ENCODE assay signal across 9 cellular contexts in genomic region chr4:94758700-94759399, GRCh38. TPM values are rescaled to one million over a fixed set of nuclear protein-coding genes. Genes with fewer than 3 reads are reported as not detected.
DNase-seq lines count a peak whose midpoint lies in the region; ATAC-seq and TF ChIP-seq lines count a peak whose summit lies in the region.
"Had no signal": no experiment of that assay in that cellular context is flagged by ENCODE, and none has a peak within 500 bp of the region (broad histone marks: within the 10 kb centered on the region; RNA-seq: fewer than 3 reads in every experiment).

No MANE protein-coding gene starts in this region.

- in situ Hi-C loops in brain microvascular endothelial cell (cut with HindIII; ENCODE audit: low pct_ligation_motif_present, low sequenced_read_pairs), result no loop called here

- peaks cover 3% of the 10 kb centered on the region for H3K4me1 ChIP-seq in thymus (ENCODE audit: control insufficient read depth, insufficient read depth, low read length)
- H3K4me1 ChIP-seq: BLaER1 treated with 17β-estradiol and CSF1 and Interleukin-3, amounts not matched to agents 10 nM and 100 nM had no signal

- H3K4me3 ChIP-seq in brain microvascular endothelial cell (ENCODE audit: low read depth, low read length), result peak overlapping the region; percentile 63
- peak overlapping the region; percentile 73 for H3K4me3 ChIP-seq in thymus (ENCODE audit: low read length)
- H3K4me3 ChIP-seq: BLaER1 treated with 17β-estradiol and CSF1 and Interleukin-3, amounts not matched to agents 10 nM and 100 nM had no signal

- H3K27ac ChIP-seq in brain microvascular endothelial cell (no peak overlapping the region), layer of hippocampus (ENCODE audit: low read depth, low read length) (peak overlapping the region; percentile 38), thymus (ENCODE audit: low read depth) (no peak overlapping the region)
- H3K27ac ChIP-seq: BLaER1 treated with 17β-estradiol and CSF1 and Interleukin-3, amounts not matched to agents 10 nM and 100 nM had no signal

- no peak for ATAC-seq in GM18873 (IDR thresholded peaks at IDR 0.05; ENCODE audit: low FRiP score, unreplicated experiment)

- no peak for TF ChIP-seq CTCF in brain microvascular endothelial cell (IDR thresholded peaks at IDR 0.05; ENCODE audit: low read depth, low read length, missing control alignments)

- no peaks in the 10 kb centered on the region for H3K36me3 ChIP-seq in brain microvascular endothelial cell (replicated peaks)
- no peaks in the 10 kb centered on the region for H3K36me3 ChIP-seq in thymus (ENCODE audit: control insufficient read depth, insufficient read depth)
- H3K36me3 ChIP-seq: BLaER1 treated with 17β-estradiol and CSF1 and Interleukin-3, amounts not matched to agents 10 nM and 100 nM had no signal

- peak; percentile 12 for DNase-seq in NCI-H2227 treated with DMSO at 0.1 percent for 48 hours (lab: John Stamatoyannopoulos, UW)
- no peak for DNase-seq in NCI-H2227 (lab: John Stamatoyannopoulos, UW; ENCODE audit: unreplicated experiment)
- peak; percentile 3 for DNase-seq in brain microvascular endothelial cell
- no peak for DNase-seq in NCI-H2081 (lab: John Stamatoyannopoulos, UW)
- no peak for DNase-seq in NCI-H1105 treated with DMSO at 0.1 percent for 48 hours (lab: John Stamatoyannopoulos, UW)

- no peaks in the 10 kb centered on the region for H3K9me3 ChIP-seq in thymus (ENCODE audit: control insufficient read depth)

- 50% methylated on average over 19 of the region's 19 CpGs for WGBS in thymus

- H3K27me3 ChIP-seq in brain microvascular endothelial cell (replicated peaks) (no peaks in the 10 kb centered on the region), layer of hippocampus (ENCODE audit: control insufficient read depth, insufficient read depth, low read length) (no peaks in the 10 kb centered on the region), thymus (ENCODE audit: control insufficient read depth, insufficient read depth) (peaks cover 25% of the 10 kb centered on the region)
- H3K27me3 ChIP-seq: BLaER1 treated with 17β-estradiol and CSF1 and Interleukin-3, amounts not matched to agents 10 nM and 100 nM had no signal

RNA-seq across cellular contexts. Expression of gene BMPR1B, which starts 1.1 kb away (rescaled TPM):
- 2.2 TPM for polyA plus RNA-seq in thymus

Comparison
In these comparisons a context has a peak if more than half of its experiments do, and no peak if none do; other contexts are left out.
1. DNase-seq: peak in NCI-H2227 treated with DMSO at 0.1 percent for 48 hours (single experiment) and brain microvascular endothelial cell (single experiment); none in NCI-H2227 (single experiment), NCI-H2081 (0 of 2) and NCI-H1105 treated with DMSO at 0.1 percent for 48 hours (single experiment).